In genomic region chr19:52715901-52716300, GRCh38 we compare ENCODE assay signal across 8 cellular contexts. TPM values are rescaled to one million over a fixed set of nuclear protein-coding genes. Genes with fewer than 3 reads are reported as not detected.
DNase-seq lines count a peak whose midpoint lies in the region; ATAC-seq and TF ChIP-seq lines count a peak whose summit lies in the region.
"Not testable (repeated sequence)": the region's sequence is repeated elsewhere in the genome, so short reads cannot be mapped to it uniquely, and the experiment has no call there.

No MANE protein-coding gene starts in this region.

- not testable (repeated sequence) for TF ChIP-seq CTCF in Caco-2 (IDR thresholded peaks at IDR 0.05; ENCODE audit: insufficient read depth in 1 of 2, low read depth in 1 of 2, low read length in 1 of 2, severe bottlenecking in 1 of 2, unreplicated experiment in 1 of 2); Loucy (conservative IDR thresholded peaks at IDR 0.05; ENCODE audit: low read length); astrocyte of the spinal cord (IDR thresholded peaks at IDR 0.05; ENCODE audit: low read depth, low read length); fibroblast of mammary gland (conservative IDR thresholded peaks at IDR 0.05; ENCODE audit: control insufficient read depth, insufficient read depth, low read depth, low read length)

- peaks cover 22% of the 10 kb centered on the region for H3K9me3 Mint-ChIP-seq in Caco-2 (ENCODE audit: unreplicated experiment)
- H3K9me3 Mint-ChIP-seq in activated T-helper 1 cell treated with anti-CD3 and anti-CD28 coated beads, Interleukin-12 subunit alpha, Interleukin-12 subunit beta, Interleukin-2, Interleukin-4 antibody, amounts not matched to agents 30 ng/mL and 10 ng/mL and 1 ng/mL, durations not matched to agents 14 hours and 24 hours and 36 hours, result peaks cover 48% of the 10 kb centered on the region

- H3K27me3 ChIP-seq in Caco-2 (replicated peaks; ENCODE audit: control insufficient read depth, insufficient read depth, low read length); Loucy (ENCODE audit: insufficient read depth, low read length, poor library complexity, severe bottlenecking): not testable (repeated sequence)

- not testable (repeated sequence) for H3K4me3 Mint-ChIP-seq in Caco-2 (ENCODE audit: unreplicated experiment); activated T-helper 1 cell treated with anti-CD3 and anti-CD28 coated beads, Interleukin-12 subunit alpha, Interleukin-12 subunit beta, Interleukin-2, Interleukin-4 antibody, amounts not matched to agents 30 ng/mL and 10 ng/mL and 1 ng/mL, durations not matched to agents 14 hours and 24 hours and 36 hours

- in situ Hi-C loops in astrocyte of the spinal cord (cut with HindIII; ENCODE audit: low sequenced_read_pairs), result not testable (repeated sequence)

- H3K4me2 ChIP-seq in Loucy (ENCODE audit: low read depth, low read length, poor library complexity, severe bottlenecking), result peak overlapping the region; percentile 16

- POLR2A ChIA-PET in Caco-2 (lab: Charles Lee), result not testable (repeated sequence)

- peak; percentile 61 to 74 for ATAC-seq in activated CD4-positive, CD25-positive, alpha-beta regulatory T cell treated with anti-CD3 and anti-CD28 coated beads, Interleukin-2, amount 50 U/mL, for 24 hours

- DNase-seq in Caco-2, result not testable (repeated sequence)
- DNase-seq in activated T-helper 1 cell treated with anti-CD3 and anti-CD28 coated beads, Interleukin-12 subunit alpha, Interleukin-12 subunit beta, Interleukin-2, Interleukin-4 antibody, amounts not matched to agents 30 ng/mL and 10 ng/mL and 1 ng/mL, durations not matched to agents 14 hours and 24 hours and 36 hours (ENCODE audit: low spot score), result peak; percentile 9
- DNase-seq in astrocyte of the spinal cord (ENCODE audit: low read depth, low spot score) (peak; percentile 12), fibroblast of mammary gland (ENCODE audit: low read depth) (peak; percentile 2)
- peak; percentile 15 for DNase-seq in stimulated activated CD8-positive, alpha-beta memory T cell treated with anti-CD3 and anti-CD28 coated beads, Interleukin-12 subunit alpha, Interleukin-12 subunit beta, amount 100 ng/mL, for 1 hour (ENCODE audit: low read depth)

- H3K4me1 ChIP-seq in Caco-2; Loucy (ENCODE audit: insufficient read depth, low read length, poor library complexity, severe bottlenecking); mesodermal cell (ENCODE audit: control insufficient read depth, insufficient read depth, low read length, poor library complexity, severe bottlenecking): not testable (repeated sequence)

- not testable (repeated sequence) for BruUV-seq in Caco-2 (replicated peaks; lab: Mats Ljungman, UMichigan)

- not testable (repeated sequence) for H3K79me2 ChIP-seq in Loucy (ENCODE audit: insufficient read depth, low read length)

- not testable (repeated sequence) for H3K36me3 ChIP-seq in Caco-2 (ENCODE audit: control insufficient read depth, insufficient read depth, low read length); Loucy (ENCODE audit: insufficient read depth, low read length)
- peaks cover 77% of the 10 kb centered on the region for H3K36me3 ChIP-seq in mesodermal cell (ENCODE audit: control insufficient read depth, insufficient read depth, low read length)

- intact Hi-C loops in Caco-2 (cut with micrococcal nuclease; ENCODE audit: unreplicated experiment); activated T-helper 1 cell treated with anti-CD3 and anti-CD28 coated beads, Interleukin-12 subunit alpha, Interleukin-12 subunit beta, Interleukin-2, Interleukin-4 antibody, amounts not matched to agents 30 ng/mL and 10 ng/mL and 1 ng/mL, durations not matched to agents 14 hours and 24 hours and 36 hours (cut with micrococcal nuclease): not testable (repeated sequence)

- not testable (repeated sequence) for H3F3A ChIP-seq in Loucy (ENCODE audit: low read depth)

- H3K27ac ChIP-seq in mesodermal cell (ENCODE audit: low read depth, low read length, severe bottlenecking), result peak overlapping the region; percentile 2

- H3K27me3 Mint-ChIP-seq in Caco-2 (ENCODE audit: insufficient read depth, unreplicated experiment); activated T-helper 1 cell treated with anti-CD3 and anti-CD28 coated beads, Interleukin-12 subunit alpha, Interleukin-12 subunit beta, Interleukin-2, Interleukin-4 antibody, amounts not matched to agents 30 ng/mL and 10 ng/mL and 1 ng/mL, durations not matched to agents 14 hours and 24 hours and 36 hours (ENCODE audit: insufficient read depth): not testable (repeated sequence)

- not testable (repeated sequence) for H4K20me1 ChIP-seq in Loucy (ENCODE audit: insufficient read depth, low read length, poor library complexity, severe bottlenecking)

- H3K36me3 Mint-ChIP-seq in Caco-2 (ENCODE audit: insufficient read depth, unreplicated experiment), result peaks cover 98% of the 10 kb centered on the region
- peaks cover 70% of the 10 kb centered on the region for H3K36me3 Mint-ChIP-seq in activated T-helper 1 cell treated with anti-CD3 and anti-CD28 coated beads, Interleukin-12 subunit alpha, Interleukin-12 subunit beta, Interleukin-2, Interleukin-4 antibody, amounts not matched to agents 30 ng/mL and 10 ng/mL and 1 ng/mL, durations not matched to agents 14 hours and 24 hours and 36 hours (ENCODE audit: low read depth)

- peak overlapping the region; percentile 48 for H3K27ac Mint-ChIP-seq in Caco-2 (ENCODE audit: unreplicated experiment)
- peak overlapping the region; percentile 27 for H3K27ac Mint-ChIP-seq in activated T-helper 1 cell treated with anti-CD3 and anti-CD28 coated beads, Interleukin-12 subunit alpha, Interleukin-12 subunit beta, Interleukin-2, Interleukin-4 antibody, amounts not matched to agents 30 ng/mL and 10 ng/mL and 1 ng/mL, durations not matched to agents 14 hours and 24 hours and 36 hours

- H3K4me1 Mint-ChIP-seq in Caco-2 (ENCODE audit: low read depth, unreplicated experiment), result not testable (repeated sequence)
- H3K4me1 Mint-ChIP-seq in activated T-helper 1 cell treated with anti-CD3 and anti-CD28 coated beads, Interleukin-12 subunit alpha, Interleukin-12 subunit beta, Interleukin-2, Interleukin-4 antibody, amounts not matched to agents 30 ng/mL and 10 ng/mL and 1 ng/mL, durations not matched to agents 14 hours and 24 hours and 36 hours (ENCODE audit: low read depth), result peaks cover 34% of the 10 kb centered on the region

- not testable (repeated sequence) for H3K9me2 ChIP-seq in Loucy (replicated peaks; ENCODE audit: low read depth, low read length)

- H3K9ac ChIP-seq in Loucy (ENCODE audit: low read depth, low read length, poor library complexity, severe bottlenecking), result not testable (repeated sequence)

- CTCF ChIA-PET in Caco-2 (lab: Charles Lee), result not testable (repeated sequence)

- H3K9me3 ChIP-seq in Caco-2; Loucy (ENCODE audit: insufficient read depth, low read depth, low read length): not testable (repeated sequence)
- H3K9me3 ChIP-seq in mesodermal cell (ENCODE audit: control insufficient read depth, low read length), result peaks cover 18% of the 10 kb centered on the region

- not testable (repeated sequence) for H2AFZ ChIP-seq in Loucy (ENCODE audit: low read length)

- WGBS in mesodermal cell (ENCODE audit: insufficient coverage in 2 of 2), 2 experiments, result 63% methylated on average over 1 of the region's 4 CpGs; no CpG with 5 or more reads in 1 of the 2 experiments

- H3K4me3 ChIP-seq in Caco-2 (ENCODE audit: low read depth, low read length); Loucy (ENCODE audit: low read length, poor library complexity, severe bottlenecking); astrocyte of the spinal cord (ENCODE audit: low read depth, low read length); fibroblast of mammary gland (ENCODE audit: control insufficient read depth, low read depth, low read length); mesodermal cell (ENCODE audit: extremely low read depth, insufficient read depth, low read length, poor library complexity, severe bottlenecking): not testable (repeated sequence)

RNA-seq across cellular contexts. Expression of gene ZNF611, which starts 18.9 kb away (rescaled TPM):
- 27.5 and 28.5 TPM in 2 replicates for total RNA-seq in Caco-2 (2022)
- total RNA-seq in activated T-helper 1 cell treated with anti-CD3 and anti-CD28 coated beads, Interleukin-12 subunit alpha, Interleukin-12 subunit beta, Interleukin-2, Interleukin-4 antibody, amounts not matched to agents 30 ng/mL and 10 ng/mL and 1 ng/mL, durations not matched to agents 14 hours and 24 hours and 36 hours, result 17.0 and 21.0 TPM in 2 replicates
- 15.5 TPM for polyA plus RNA-seq in mesodermal cell (2013, experiment 1 of 2)
- polyA plus RNA-seq in mesodermal cell (2013, experiment 2 of 2), result 18.1 TPM
